Comparison of ENCODE assay signal across 29 cellular contexts in the genomic region with DNA sequence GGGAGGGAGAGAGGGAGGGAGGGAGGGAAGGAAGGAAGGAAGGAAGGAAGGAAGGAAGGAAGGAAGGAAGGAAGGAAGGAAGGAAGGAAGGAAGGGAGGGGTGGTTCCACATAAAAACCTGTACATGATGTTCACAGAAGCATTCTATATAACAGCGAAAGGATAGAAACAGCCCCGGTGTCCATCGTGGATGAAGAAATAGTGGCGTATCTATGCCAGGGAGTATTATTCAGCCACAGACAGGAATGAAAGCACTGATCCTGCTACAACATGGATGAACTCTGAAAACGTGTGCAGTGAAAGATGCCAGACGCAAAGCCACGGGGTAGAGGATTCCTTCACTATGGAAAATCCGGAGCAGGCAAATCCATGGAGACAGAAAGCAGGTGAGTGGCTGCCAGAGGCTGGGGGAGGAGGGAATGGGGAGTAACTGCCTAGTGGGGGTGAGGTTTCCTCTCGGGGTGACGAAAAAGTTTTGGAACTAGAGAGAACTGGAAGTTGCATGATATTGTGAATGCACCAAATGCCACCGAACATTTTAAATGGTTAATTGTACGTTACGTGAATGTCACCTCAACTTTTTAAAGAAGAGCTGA.
"Had no signal": no experiment of that assay in that cellular context is flagged by ENCODE, and none has a peak within 500 bp of the region (broad histone marks: within the 10 kb centered on the region; RNA-seq: fewer than 3 reads in every experiment).

No MANE protein-coding gene starts in this region.

- FAIRE-seq: keratinocyte had no signal

- H3K4me3 ChIP-seq: heart right ventricle, hepatocyte, left lung, lower lobe of right lung, ovary, right lobe of liver, skin epidermis, stomach, testis, thyroid gland, transverse colon, upper lobe of left lung, vagina had no signal

- H3K27ac ChIP-seq: heart right ventricle, hepatocyte, left lung, lower lobe of right lung, neutrophil, ovary, right lobe of liver, skin epidermis, stomach, testis, thyroid gland, transverse colon, upper lobe of left lung, vagina had no signal

- H3K4me1 ChIP-seq: left lung, lower lobe of right lung, right lobe of liver, testis, thyroid gland, transverse colon, upper lobe of left lung had no signal

- H2AFZ ChIP-seq: hepatocyte had no signal

- H3K36me3 ChIP-seq: heart right ventricle, left lung, lower lobe of right lung, neutrophil, ovary, right lobe of liver, stomach, thyroid gland, transverse colon, upper lobe of left lung, vagina had no signal

- H3K27me3 ChIP-seq: hepatocyte, ovary, right lobe of liver, testis, thyroid gland, transverse colon, upper lobe of left lung, vagina had no signal

- H3K4me1 Mint-ChIP-seq: nephron had no signal

- H3K4me2 ChIP-seq: hepatocyte had no signal

- H3K4me3 Mint-ChIP-seq: naive thymus-derived CD8-positive, alpha-beta T cell; nephron; neural crest cell; stimulated activated naive B cell treated with anti-CD40 and anti-IgM and Interleukin-4, amounts not matched to agents 10 μg/mL and 1 μg/mL and 100 μg/mL, for 72 hours had no signal

- H3K79me2 ChIP-seq: hepatocyte had no signal

- H3K27ac Mint-ChIP-seq: naive thymus-derived CD8-positive, alpha-beta T cell; nephron; progenitor cell of endocrine pancreas; stimulated activated naive B cell treated with anti-CD40 and anti-IgM and Interleukin-4, amounts not matched to agents 10 μg/mL and 1 μg/mL and 100 μg/mL, for 72 hours had no signal

- H3K27me3 Mint-ChIP-seq: progenitor cell of endocrine pancreas; stimulated activated naive B cell treated with anti-CD40 and anti-IgM and Interleukin-4, amounts not matched to agents 10 μg/mL and 1 μg/mL and 100 μg/mL, for 72 hours had no signal

- ATAC-seq: left colon; left lung; lower lobe of right lung; naive thymus-derived CD8-positive, alpha-beta T cell; right lobe of liver; stimulated activated naive B cell treated with anti-CD40 and anti-IgM and Interleukin-4, amounts not matched to agents 10 μg/mL and 1 μg/mL and 100 μg/mL, for 72 hours; stimulated activated naive CD8-positive, alpha-beta T cell treated with anti-CD3 and anti-CD28 coated beads, Interleukin-15, Interleukin-2, amounts not matched to agents 100 U/mL and 50 U/mL, for 24 hours had no signal

- DNase-seq: heart right ventricle; left colon; lower lobe of right lung; mammary epithelial cell; mesenchymal stem cell; naive thymus-derived CD8-positive, alpha-beta T cell; occipital lobe; ovary; right lobe of liver; stimulated activated CD4-positive, alpha-beta T cell treated with anti-CD3 and anti-CD28 coated beads, Interleukin-12 subunit alpha, Interleukin-12 subunit beta, amount 100 ng/mL, for 4 hours; stimulated activated CD4-positive, alpha-beta T cell treated with anti-CD3 and anti-CD28 coated beads, Interleukin-15, amount 100 ng/mL, for 24 hours; stimulated activated CD4-positive, alpha-beta T cell treated with anti-CD3 and anti-CD28 coated beads, Interleukin-2, amount 100 ng/mL, for 24 hours; stimulated activated CD4-positive, alpha-beta T cell treated with anti-CD3 and anti-CD28 coated beads, Interleukin-4, amount 100 ng/mL, for 1 hour; stimulated activated naive B cell treated with anti-CD40 and anti-IgM and Interleukin-4, amounts not matched to agents 10 μg/mL and 1 μg/mL and 100 μg/mL, for 72 hours; stimulated activated naive CD8-positive, alpha-beta T cell treated with anti-CD3 and anti-CD28 coated beads, Interleukin-15, Interleukin-2, amounts not matched to agents 100 U/mL and 50 U/mL, for 24 hours; stomach; testis; thyroid gland; transverse colon; upper lobe of left lung had no signal

- H3K9me3 ChIP-seq: testis, thyroid gland had no signal
